ENCODE assay signal across 8 cellular contexts in genomic region chr16:70800798-70801480, GRCh38.
DNase-seq lines count a peak whose midpoint lies in the region; ATAC-seq and TF ChIP-seq lines count a peak whose summit lies in the region.

TSS of gene VAC14 (minus strand) at chr16:70801158. CDS start at chr16:70800900, 258 bp downstream.

- ATAC-seq in GM19043 (IDR thresholded peaks at IDR 0.05; ENCODE audit: low read depth, unreplicated experiment) (peak; percentile 99), HG03354 (IDR thresholded peaks at IDR 0.05; ENCODE audit: poor library complexity, severe bottlenecking, unreplicated experiment) (peak; percentile 95)
- peak; percentile 92 to 94 for ATAC-seq in activated CD4-positive, CD25-positive, alpha-beta regulatory T cell treated with anti-CD3 and anti-CD28 coated beads, Interleukin-2, amount 50 U/mL, for 24 hours

- TF ChIP-seq CTCF in AG10803 (conservative IDR thresholded peaks at IDR 0.05; ENCODE audit: low read length), result no peak

- peak within 1 kb of the TSS; percentile 96 for H3K4me3 ChIP-seq in AG10803 (ENCODE audit: low read length)

- DNase-seq in AG10803 (ENCODE audit: low read depth) (peak; percentile 79), NCI-H446 treated with DMSO at 0.1 percent for 48 hours (lab: John Stamatoyannopoulos, UW) (peak; percentile 30), cerebellar nuclear complex (lab: John Stamatoyannopoulos, UW) (peak; percentile 31 to 83), islet precursor cell (peak; percentile 97)
- peak; percentile 94 to 96 for DNase-seq in stimulated activated CD4-positive, alpha-beta T cell treated with anti-CD3 and anti-CD28 coated beads, Interleukin-15, amount 100 ng/mL, for 1 hour (ENCODE audit: low read depth in 1 of 2, low spot score in 1 of 2)

Comparison
In these comparisons a context has a peak if more than half of its experiments do, and no peak if none do; other contexts are left out.
1. Peak in every context shown above with its lines: DNase-seq, ATAC-seq and H3K4me3 ChIP-seq.
2. DNase-seq: peak in every context shown above with its lines; median percentile 97 in islet precursor cell; 95 in stimulated activated CD4-positive, alpha-beta T cell treated with anti-CD3 and anti-CD28 coated beads, Interleukin-15, amount 100 ng/mL, for 1 hour; 79 in AG10803; 57 in cerebellar nuclear complex; 30 in NCI-H446 treated with DMSO at 0.1 percent for 48 hours.